Comparison of ENCODE assay signal across 7 cellular contexts in genomic region chr7:134546903-134547737, GRCh38.
DNase-seq lines count a peak whose midpoint lies in the region; ATAC-seq lines count a peak whose summit lies in the region.

No MANE protein-coding gene starts in this region.

- no peaks in the 10 kb centered on the region for H3K4me1 Mint-ChIP-seq in central memory CD8-positive, alpha-beta T cell

- H3K9me3 Mint-ChIP-seq in central memory CD8-positive, alpha-beta T cell = no peaks in the 10 kb centered on the region

- DNase-seq in NCI-H2081 (lab: John Stamatoyannopoulos, UW) (peak; percentile 48 to 75), kidney glomerular epithelial cell (lab: John Stamatoyannopoulos, UW) (peak; percentile 66)
- DNase-seq in activated CD4-positive, CD25-positive, alpha-beta regulatory T cell (lab: John Stamatoyannopoulos, UW) = peak; percentile 26 to 45 (median 35)
- peak in 1 of 2 donors; percentile 22 for DNase-seq in central memory CD8-positive, alpha-beta T cell (ENCODE audit: low spot score in 2 of 2)
- peak; percentile 61 to 62 for DNase-seq in stimulated activated CD4-positive, alpha-beta T cell treated with anti-CD3 and anti-CD28 coated beads, Interleukin-1b, Interleukin-23, amount 100 ng/mL, for 4 hours (ENCODE audit: low read depth in 2 of 2)

- H3K4me3 Mint-ChIP-seq in central memory CD8-positive, alpha-beta T cell = no peak overlapping the region

- peaks cover 61% of the 10 kb centered on the region for H3K27me3 Mint-ChIP-seq in central memory CD8-positive, alpha-beta T cell

- H3K36me3 Mint-ChIP-seq in central memory CD8-positive, alpha-beta T cell (ENCODE audit: insufficient read depth) = no peaks in the 10 kb centered on the region

- ATAC-seq in GM18498 (IDR thresholded peaks at IDR 0.05; ENCODE audit: unreplicated experiment) (peak; percentile 52), HG02884 (IDR thresholded peaks at IDR 0.05; ENCODE audit: unreplicated experiment) (peak; percentile 44)
- ATAC-seq in central memory CD8-positive, alpha-beta T cell (replicated peaks; ENCODE audit: extremely low read depth, poor library complexity, severe bottlenecking) = peak; percentile 68

- H3K27ac Mint-ChIP-seq in central memory CD8-positive, alpha-beta T cell (ENCODE audit: low read depth) = no peak overlapping the region
